ENCODE assay signal across 1 cellular context in the genomic region with DNA sequence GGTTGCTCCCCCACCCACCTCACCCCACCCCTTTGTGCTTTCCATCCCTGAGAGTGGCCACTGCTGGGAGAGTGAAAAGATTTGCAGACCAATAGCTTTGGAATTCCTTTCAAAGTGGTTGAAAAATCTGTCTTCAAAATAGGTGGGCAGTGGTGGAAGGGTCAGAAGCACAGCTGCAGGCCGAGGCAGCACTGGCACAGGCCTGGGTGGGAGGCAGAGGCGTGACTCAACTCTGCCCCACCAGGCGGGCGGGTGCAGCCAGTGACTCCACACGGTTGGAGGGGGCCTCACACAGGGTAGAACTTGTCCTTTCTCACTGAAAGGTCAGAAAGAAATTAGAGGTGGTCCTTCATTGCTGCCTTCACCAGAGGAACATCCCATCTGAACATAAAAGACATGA.
TF ChIP-seq lines count a peak whose summit lies in the region.

No MANE protein-coding gene starts in this region.

TF ChIP-seq in GM23338, 12 proteins besides CTCF, POLR2A, EP300 and RAD21 (continued from another document):
- no peak for TF ChIP-seq REST (IDR thresholded peaks at IDR 0.05; ENCODE audit: unreplicated experiment)
- TF ChIP-seq JUNB (IDR thresholded peaks at IDR 0.05; ENCODE audit: unreplicated experiment) = no peak
- no peak for TF ChIP-seq CREB1 (CRISPR knock-in tag; IDR thresholded peaks at IDR 0.05; ENCODE audit: low read depth)
- TF ChIP-seq ZNF462 (CRISPR knock-in tag; IDR thresholded peaks at IDR 0.05) = no peak
- TF ChIP-seq ETS1 (IDR thresholded peaks at IDR 0.05) = no peak
- no peak for TF ChIP-seq NANOG (IDR thresholded peaks at IDR 0.05; ENCODE audit: borderline replicate concordance)
- no peak for TF ChIP-seq ZNF114 (CRISPR knock-in tag; IDR thresholded peaks at IDR 0.05)
- no peak for TF ChIP-seq POLR2AphosphoS5 (IDR thresholded peaks at IDR 0.05; ENCODE audit: low read depth)
